14 cellular contexts compared by ENCODE assay signal in genomic region chr15:74626752-74627692, GRCh38. TPM values are rescaled to one million over a fixed set of nuclear protein-coding genes. Genes with fewer than 3 reads are reported as not detected.
DNase-seq lines count a peak whose midpoint lies in the region; ATAC-seq, FAIRE-seq and TF ChIP-seq lines count a peak whose summit lies in the region.
"Had no signal": no experiment of that assay in that cellular context is flagged by ENCODE, and none has a peak within 500 bp of the region (broad histone marks: within the 10 kb centered on the region; RNA-seq: fewer than 3 reads in every experiment).

No MANE protein-coding gene starts in this region.

- no peak overlapping the region for H3K9ac ChIP-seq in GM12878 (ENCODE audit: control insufficient read depth, insufficient read depth, low read length)

- BruUV-seq in GM12878 (replicated peaks; lab: Mats Ljungman, UMichigan) = no TSS peak

- H4K20me1 ChIP-seq in GM12878 (ENCODE audit: control insufficient read depth, insufficient read depth) = peaks cover 5% of the 10 kb centered on the region

- peak overlapping the region; percentile 35 for H3K4me2 ChIP-seq in GM12878 (ENCODE audit: control insufficient read depth, insufficient read depth)

- peaks cover 72 to 75% of the 10 kb centered on the region in 2 experiments for H3K36me3 ChIP-seq in GM12878 (ENCODE audit: control insufficient read depth in 2 of 2, insufficient read depth in 2 of 2, low read length in 1 of 2)
- peaks cover 4 to 21% of the 10 kb centered on the region in 2 donors for H3K36me3 ChIP-seq in aorta (ENCODE audit: control insufficient read depth in 1 of 2, insufficient read depth in 2 of 2, low read length in 1 of 2)

- no peak for TF ChIP-seq CTCF in GM12878 (IDR thresholded peaks at IDR 0.05 in 2 of 3, conservative IDR thresholded peaks at IDR 0.05 in 1 of 3; ENCODE audit: control insufficient read depth in 2 of 3, extremely low read depth in 1 of 3, insufficient read depth in 1 of 3, low read depth in 3 of 3, low read length in 3 of 3)
- no peak for TF ChIP-seq CTCF in HFFc6 (IDR thresholded peaks at IDR 0.05)

- peaks cover 25% of the 10 kb centered on the region for H3K36me3 Mint-ChIP-seq in HFFc6 (ENCODE audit: low read depth)

- H3K27me3 Mint-ChIP-seq in HFFc6 (ENCODE audit: insufficient read depth) = peaks cover 3% of the 10 kb centered on the region

- H3K4me1 Mint-ChIP-seq in HFFc6 (ENCODE audit: low read depth) = peaks cover 6% of the 10 kb centered on the region
- H3K4me1 Mint-ChIP-seq: nephron progenitor cell had no signal

- intact Hi-C loops in GM12878 (cut with micrococcal nuclease; ENCODE audit: unreplicated experiment) = no loop called here
- intact Hi-C loops in aorta (cut with DNase I) = no loop called here

- H3K4me3 ChIP-seq in GM12878 = no peak overlapping the region; the same call in 1 of the 2 replicates
- no peak overlapping the region for H3K4me3 ChIP-seq in aorta (ENCODE audit: low read length in 2 of 2)

- TF ChIP-seq RAD21 in GM12878 (IDR thresholded peaks at IDR 0.05; ENCODE audit: insufficient read depth, low read depth, low read length) = no peak

- peak; percentile 57 for ATAC-seq in GM19043 (IDR thresholded peaks at IDR 0.05; ENCODE audit: low read depth, unreplicated experiment)
- peak; percentile 45 for ATAC-seq in HG03432 (IDR thresholded peaks at IDR 0.05; ENCODE audit: unreplicated experiment)
- ATAC-seq in GM12878 = peak; percentile 64
- no peak for ATAC-seq in aorta (ENCODE audit: low FRiP score)

- no peaks in the 10 kb centered on the region for H3K9me3 Mint-ChIP-seq in HFFc6
- H3K9me3 Mint-ChIP-seq: nephron progenitor cell had no signal

- RAD21 ChIA-PET in GM12878 (lab: Charles Lee; ENCODE audit: unreplicated experiment) = interaction anchor here (0.9 to 1.5 kb wide), 3 partner anchors 142 to 275 kb away, joined by 3 read pairs; no protein-coding TSS in a partner anchor

- H3K27me3 ChIP-seq in GM12878 (replicated peaks in 1 of 2; ENCODE audit: control insufficient read depth in 2 of 2, insufficient read depth in 2 of 2, low read length in 1 of 2) (no peaks in the 10 kb centered on the region), aorta (ENCODE audit: control insufficient read depth in 1 of 2, insufficient read depth in 2 of 2, low read length in 1 of 2) (no peaks in the 10 kb centered on the region)

- H3K4me1 ChIP-seq in GM12878 (ENCODE audit: control insufficient read depth, insufficient read depth, low read length) (peaks cover 33% of the 10 kb centered on the region), aorta (ENCODE audit: control insufficient read depth in 1 of 2, insufficient read depth in 2 of 2, low read length in 2 of 2) (no peaks in the 10 kb centered on the region)
- H3K4me1 ChIP-seq: Caco-2 had no signal

- peaks cover 2% of the 10 kb centered on the region for H3K79me2 ChIP-seq in GM12878 (ENCODE audit: control insufficient read depth, insufficient read depth, low read length)

- POLR2A ChIA-PET in GM12878 (lab: Charles Lee) = interaction anchor here (1.9 kb wide), 1 partner anchor 10 kb away, joined by 6 read pairs; no protein-coding TSS in a partner anchor

- WGBS in GM12878 (ENCODE audit: insufficient coverage, insufficient replicate concordance, low lambda C conversion rate, missing lambda C conversion rate) = 49% methylated on average over 10 of the region's 10 CpGs
- WGBS in aorta, 2 donors = 80 to 82% methylated on average over 10 of the region's 10 CpGs

- H3K4me3 Mint-ChIP-seq in HFFc6 = no peak overlapping the region
- H3K4me3 Mint-ChIP-seq: nephron progenitor cell had no signal

- SMC1A ChIA-PET in GM12878 (lab: Charles Lee; ENCODE audit: uncharacterized antibody, unreplicated experiment) = interaction anchor here (2.1 kb wide), 1 partner anchor 10 kb away, joined by 7 read pairs; no protein-coding TSS in a partner anchor

- CTCF ChIA-PET in GM12878 (lab: Yijun Ruan, JAX) = interaction anchor here (0.9 to 18.5 kb wide), 4 partner anchors 9 to 144 kb away, joined by 3 to 206 read pairs (median 5); partner anchors contain the start of gene CLK3

- DNase-seq in CD1c-positive myeloid dendritic cell (ENCODE audit: extremely low spot score) (peak; percentile 38), GM12878 (ENCODE audit: low read depth, low spot score) (peak; percentile 37), HFFc6 (no peak), AG20443 (ENCODE audit: low spot score) (no peak), DMS 273 (lab: John Stamatoyannopoulos, UW; ENCODE audit: unreplicated experiment) (no peak), aorta (no peak)
- DNase-seq: activated T-cell treated with anti-CD3 and anti-CD28 coated beads, Interleukin-2, amount 50 U/mL, for 48 hours; Caco-2; effector memory CD4-positive, alpha-beta T cell; NCI-H2029 treated with DMSO at 0.1 percent for 48 hours; nephron progenitor cell; stimulated activated CD4-positive, alpha-beta T cell treated with anti-CD3 and anti-CD28 coated beads, Interleukin-1b, Interleukin-23, amount 100 ng/mL, for 48 hours had no signal

- in situ Hi-C loops in GM12878 (cut with MboI) = no loop called here

- no peaks in the 10 kb centered on the region for H3K9me3 ChIP-seq in GM12878 (replicated peaks; ENCODE audit: control insufficient read depth, insufficient read depth, low read length)
- H3K9me3 ChIP-seq in aorta (ENCODE audit: control insufficient read depth, low read length) = no peaks in the 10 kb centered on the region
- H3K9me3 ChIP-seq: Caco-2 had no signal

- no peak overlapping the region for H2AFZ ChIP-seq in GM12878 (ENCODE audit: control insufficient read depth, low read depth, low read length)

- TF ChIP-seq EP300 in GM12878 (IDR thresholded peaks at IDR 0.05; ENCODE audit: borderline replicate concordance in 1 of 2, control insufficient read depth in 1 of 2, low read depth in 2 of 2, low read length in 2 of 2) = no peak

- H3K27ac ChIP-seq in GM12878 (ENCODE audit: control insufficient read depth, insufficient read depth) (peak overlapping the region; percentile 66), aorta (ENCODE audit: low read depth in 1 of 2, low read length in 2 of 2) (no peak overlapping the region)

- no peak; the same call in 1 of the 2 replicates for TF ChIP-seq POLR2A in GM12878 (IDR thresholded peaks at IDR 0.05; ENCODE audit: low read depth, low read length)

- peak; percentile 64 for FAIRE-seq in GM12878 (lab: Jason Lieb, UNC)

- H3K27ac Mint-ChIP-seq in HFFc6 = no peak overlapping the region; the same call in 1 of the 2 replicates

TF ChIP-seq in GM12878, 131 proteins besides CTCF, POLR2A, EP300 and RAD21 (continues in another document):
- TF ChIP-seq CBX3 (IDR thresholded peaks at IDR 0.05; ENCODE audit: borderline replicate concordance, low read depth) (no peak), BRCA1 (IDR thresholded peaks at IDR 0.05; ENCODE audit: low read depth, low read length) (no peak), SMAD1 (IDR thresholded peaks at IDR 0.05; ENCODE audit: low read depth, partially characterized antibody) (no peak), RAD51 (IDR thresholded peaks at IDR 0.05) (no peak), POLR2AphosphoS5 (IDR thresholded peaks at IDR 0.05; ENCODE audit: low read length) (peak; percentile 30; the same call in 1 of the 2 replicates), BCL3 (IDR thresholded peaks at IDR 0.05; ENCODE audit: borderline replicate concordance, insufficient read depth, low read depth, low read length, poor library complexity, severe bottlenecking) (no peak), POLR2AphosphoS2 (IDR thresholded peaks at IDR 0.05; ENCODE audit: low read depth, low read length) (peak; percentile 31; the same call in 1 of the 2 replicates), EZH2 (IDR thresholded peaks at IDR 0.05; ENCODE audit: borderline replicate concordance, control insufficient read depth, low read depth, low read length) (no peak)

RNA-seq across cellular contexts. Expression of gene CLK3, which starts 11.4 kb away (rescaled TPM):
- total RNA-seq in GM12878 (2013; cell fraction: nucleolus; rRNA removed) = 277 and 336 TPM in 2 replicates
- total RNA-seq in GM12878 (2014; rRNA removed) = 74.7 and 82.6 TPM in 2 replicates
- total RNA-seq in GM12878 (2014; rRNA removed; fragmentation: Illumina TruSeq; extraction: Trizol) = 48.7 and 51.9 TPM in 2 replicates
- 65.6 and 74.6 TPM in 2 replicates for total RNA-seq in GM12878 (2021)
- 44.7 TPM for polyA plus RNA-seq in GM12878 (2011; ENCODE audit: low read depth)
- 87.8 and 169 TPM in 2 replicates for polyA plus RNA-seq in GM12878 (2011; rRNA removed)
- 159 and 189 TPM in 2 replicates for polyA plus RNA-seq in GM12878 (2011; cell fraction: cytosol; rRNA removed)
- 635 and 789 TPM in 2 replicates for polyA plus RNA-seq in GM12878 (2011; cell fraction: nucleus; rRNA removed)
- polyA plus RNA-seq in GM12878 (2012) = 66.4 and 95.1 TPM in 2 replicates
- polyA plus RNA-seq in GM12878 (2014; fragmentation: Illumina TruSeq; extraction: Trizol) = 52.7 and 89.4 TPM in 2 replicates
- polyA plus RNA-seq in GM12878 (2014; fragmentation: Nextera tagmentation; extraction: Ambion mirVana) = 1 to 10 TPM; 3.3 to 5.8 TPM
- 82.5 and 85.3 TPM in 2 replicates for polyA plus RNA-seq in GM12878 (2014; rRNA removed)
- 10 to 100 TPM; 52.0 to 57.8 TPM for polyA plus RNA-seq in GM12878 (2016; fragmentation: Nextera tagmentation; extraction: Ambion mirVana)
- 134 and 186 TPM in 2 replicates for polyA minus RNA-seq in GM12878 (2011; rRNA and poly(A)+ RNA removed)
- polyA minus RNA-seq in GM12878 (2011; cell fraction: cytosol; rRNA and poly(A)+ RNA removed) = 46.2 and 48.2 TPM in 2 replicates
- polyA minus RNA-seq in GM12878 (2011; cell fraction: nucleus; rRNA and poly(A)+ RNA removed) = 239 and 320 TPM in 2 replicates
- 10 to 100 TPM; 45.4 to 53.0 (median 46.9) TPM for total RNA-seq in HFFc6 (2021; fragmentation: NEBNext Ultra II Directional; extraction: Animal tissue kit (Norgen Biotek cat#: 25700))
- total RNA-seq in aorta = 10 to 100 TPM; 63.7 to 73.2 TPM
- polyA plus RNA-seq in aorta = 10 to 100 TPM; 37.3 to 94.0 TPM

Comparison
In these comparisons a context has a peak if more than half of its experiments do, and no peak if none do; other contexts are left out.
1. DNase-seq: peak in CD1c-positive myeloid dendritic cell (single experiment) and GM12878 (single experiment); none in HFFc6 (single experiment), AG20443 (single experiment), DMS 273 (single experiment) and aorta (0 of 2).